Comparison of ENCODE assay signal across 11 cellular contexts in genomic region chr1:238624786-238625185, GRCh38.
"Had no signal": no experiment of that assay in that cellular context is flagged by ENCODE, and none has a peak within 500 bp of the region (broad histone marks: within the 10 kb centered on the region; RNA-seq: fewer than 3 reads in every experiment).

No MANE protein-coding gene starts in this region.

- DNase-seq: activated CD4-positive, alpha-beta T cell treated with anti-CD3 and anti-CD28 coated beads for 4 hours; activated naive CD4-positive, alpha-beta T cell treated with anti-CD3 and anti-CD28 coated beads for 36 hours; caudate nucleus; cortex of kidney; effector memory CD4-positive, alpha-beta T cell; hypothalamus; midbrain; stimulated activated CD4-positive, alpha-beta T cell treated with anti-CD3 and anti-CD28 coated beads, Interleukin-4, amount 100 ng/mL, for 4 hours; stomach; WERI-Rb-1 had no signal

- H3K9me3 Mint-ChIP-seq: activated T-helper 17 cell treated with anti-CD3 and anti-CD28 coated beads, Interleukin-2, amount 50 U/mL, for 72 hours had no signal

- H3K4me1 Mint-ChIP-seq: activated T-helper 17 cell treated with anti-CD3 and anti-CD28 coated beads, Interleukin-2, amount 50 U/mL, for 72 hours had no signal

- H3K27ac Mint-ChIP-seq: activated naive CD4-positive, alpha-beta T cell treated with anti-CD3 and anti-CD28 coated beads for 36 hours; activated T-helper 17 cell treated with anti-CD3 and anti-CD28 coated beads, Interleukin-2, amount 50 U/mL, for 72 hours had no signal

- H3K27me3 Mint-ChIP-seq: activated T-helper 17 cell treated with anti-CD3 and anti-CD28 coated beads, Interleukin-2, amount 50 U/mL, for 72 hours had no signal

- H3K4me3 Mint-ChIP-seq: activated naive CD4-positive, alpha-beta T cell treated with anti-CD3 and anti-CD28 coated beads for 36 hours; activated T-helper 17 cell treated with anti-CD3 and anti-CD28 coated beads, Interleukin-2, amount 50 U/mL, for 72 hours had no signal
